1 cellular context compared by ENCODE assay signal in the genomic region with DNA sequence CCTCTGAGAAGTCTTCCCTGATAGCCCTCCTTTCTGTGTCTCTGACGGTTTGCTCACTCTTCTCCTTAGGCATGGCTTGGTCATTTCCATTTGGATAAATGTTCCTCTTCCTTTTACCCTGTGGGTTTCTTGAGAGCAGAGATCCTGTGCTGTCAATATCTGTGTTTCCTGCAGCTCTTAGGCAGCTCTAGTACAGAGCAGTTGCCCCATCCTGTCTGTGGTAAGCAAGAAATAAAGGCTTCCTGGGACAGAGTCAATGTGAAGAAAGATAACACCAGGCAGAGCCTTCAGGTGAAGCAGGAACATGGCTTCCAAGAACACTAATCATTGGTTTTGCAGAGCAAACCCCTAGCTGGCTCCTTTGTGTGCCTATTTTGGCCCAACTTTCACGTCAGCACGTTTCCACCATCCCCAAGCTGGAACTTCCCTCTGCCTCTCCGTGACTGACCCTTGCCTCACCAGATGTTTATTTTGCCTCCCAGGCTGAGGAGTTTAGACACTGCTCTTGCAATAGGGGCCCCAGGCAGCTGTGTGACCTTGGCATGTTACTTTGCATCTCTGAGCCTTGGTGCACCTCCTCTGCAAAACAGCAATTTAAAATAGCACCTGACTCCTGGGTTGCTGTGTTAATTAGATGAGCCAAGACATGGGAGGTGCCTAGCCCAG.
TF ChIP-seq lines count a peak whose summit lies in the region.

No MANE protein-coding gene starts in this region.

TF ChIP-seq in HepG2, 621 proteins besides CTCF, POLR2A, EP300 and RAD21 (continued from another document and continues in another):
- TF ChIP-seq MEIS1 (CRISPR knock-in tag; IDR thresholded peaks at IDR 0.05; ENCODE audit: borderline replicate concordance) (no peak), KDM4B (CRISPR knock-in tag; IDR thresholded peaks at IDR 0.05) (no peak), CBX5 (CRISPR knock-in tag; IDR thresholded peaks at IDR 0.05; ENCODE audit: borderline replicate concordance) (no peak), MXD4 (CRISPR knock-in tag; IDR thresholded peaks at IDR 0.05) (no peak), SOX5 (CRISPR knock-in tag; IDR thresholded peaks at IDR 0.05; ENCODE audit: borderline replicate concordance) (no peak), KLF6 (CRISPR knock-in tag; IDR thresholded peaks at IDR 0.05) (no peak), ZNF225 (CRISPR knock-in tag; IDR thresholded peaks at IDR 0.05) (no peak), ZKSCAN8 (CRISPR knock-in tag; IDR thresholded peaks at IDR 0.05; ENCODE audit: borderline replicate concordance) (no peak), ZNF563 (CRISPR knock-in tag; IDR thresholded peaks at IDR 0.05) (no peak), NFE2 (CRISPR knock-in tag; IDR thresholded peaks at IDR 0.05) (no peak), HOXA9 (CRISPR knock-in tag; IDR thresholded peaks at IDR 0.05; ENCODE audit: borderline replicate concordance) (no peak), ZNF235 (CRISPR knock-in tag; IDR thresholded peaks at IDR 0.05; ENCODE audit: borderline replicate concordance) (no peak), RNF2 (conservative IDR thresholded peaks at IDR 0.05; ENCODE audit: low read depth) (no peak), ZNF264 (CRISPR knock-in tag; IDR thresholded peaks at IDR 0.05) (no peak), REPIN1 (CRISPR knock-in tag; IDR thresholded peaks at IDR 0.05; ENCODE audit: borderline replicate concordance, low read depth) (0 out of 2 replicates have a peak, but pooled peaks have one; percentile 23), FOXP1 (IDR thresholded peaks at IDR 0.05) (no peak), FOXP1 (CRISPR knock-in tag; IDR thresholded peaks at IDR 0.05) (0 out of 2 replicates have a peak, but pooled peaks have one; percentile 28), ZMYM4 (CRISPR knock-in tag; IDR thresholded peaks at IDR 0.05) (0 out of 2 replicates have a peak, but pooled peaks have one; percentile 34), ZNF138 (CRISPR knock-in tag; IDR thresholded peaks at IDR 0.05; ENCODE audit: low read depth) (no peak), MTF2 (CRISPR knock-in tag; IDR thresholded peaks at IDR 0.05; ENCODE audit: borderline replicate concordance) (no peak), BRCA1 (CRISPR knock-in tag; IDR thresholded peaks at IDR 0.05) (no peak), NFKBIZ (CRISPR knock-in tag; IDR thresholded peaks at IDR 0.05) (no peak), KLF11 (CRISPR knock-in tag; IDR thresholded peaks at IDR 0.05) (no peak), ZNF747 (CRISPR knock-in tag; IDR thresholded peaks at IDR 0.05; ENCODE audit: borderline replicate concordance) (no peak), ZNF607 (CRISPR knock-in tag; IDR thresholded peaks at IDR 0.05; ENCODE audit: borderline replicate concordance) (no peak), RFX3 (CRISPR knock-in tag; IDR thresholded peaks at IDR 0.05) (no peak), TRIM24 (CRISPR knock-in tag; IDR thresholded peaks at IDR 0.05) (no peak), PHF21A (CRISPR knock-in tag; IDR thresholded peaks at IDR 0.05) (no peak), ZNF766 (CRISPR knock-in tag; IDR thresholded peaks at IDR 0.05; ENCODE audit: borderline replicate concordance) (no peak), KMT2A (CRISPR knock-in tag; IDR thresholded peaks at IDR 0.05) (no peak), NBN (conservative IDR thresholded peaks at IDR 0.05) (no peak), ZNF75D (CRISPR knock-in tag; IDR thresholded peaks at IDR 0.05; ENCODE audit: borderline replicate concordance) (no peak), ELF1 (CRISPR knock-in tag; IDR thresholded peaks at IDR 0.05) (no peak), ZNF569 (CRISPR knock-in tag; IDR thresholded peaks at IDR 0.05; ENCODE audit: borderline replicate concordance) (no peak)
- TF ChIP-seq, protein P1, sequence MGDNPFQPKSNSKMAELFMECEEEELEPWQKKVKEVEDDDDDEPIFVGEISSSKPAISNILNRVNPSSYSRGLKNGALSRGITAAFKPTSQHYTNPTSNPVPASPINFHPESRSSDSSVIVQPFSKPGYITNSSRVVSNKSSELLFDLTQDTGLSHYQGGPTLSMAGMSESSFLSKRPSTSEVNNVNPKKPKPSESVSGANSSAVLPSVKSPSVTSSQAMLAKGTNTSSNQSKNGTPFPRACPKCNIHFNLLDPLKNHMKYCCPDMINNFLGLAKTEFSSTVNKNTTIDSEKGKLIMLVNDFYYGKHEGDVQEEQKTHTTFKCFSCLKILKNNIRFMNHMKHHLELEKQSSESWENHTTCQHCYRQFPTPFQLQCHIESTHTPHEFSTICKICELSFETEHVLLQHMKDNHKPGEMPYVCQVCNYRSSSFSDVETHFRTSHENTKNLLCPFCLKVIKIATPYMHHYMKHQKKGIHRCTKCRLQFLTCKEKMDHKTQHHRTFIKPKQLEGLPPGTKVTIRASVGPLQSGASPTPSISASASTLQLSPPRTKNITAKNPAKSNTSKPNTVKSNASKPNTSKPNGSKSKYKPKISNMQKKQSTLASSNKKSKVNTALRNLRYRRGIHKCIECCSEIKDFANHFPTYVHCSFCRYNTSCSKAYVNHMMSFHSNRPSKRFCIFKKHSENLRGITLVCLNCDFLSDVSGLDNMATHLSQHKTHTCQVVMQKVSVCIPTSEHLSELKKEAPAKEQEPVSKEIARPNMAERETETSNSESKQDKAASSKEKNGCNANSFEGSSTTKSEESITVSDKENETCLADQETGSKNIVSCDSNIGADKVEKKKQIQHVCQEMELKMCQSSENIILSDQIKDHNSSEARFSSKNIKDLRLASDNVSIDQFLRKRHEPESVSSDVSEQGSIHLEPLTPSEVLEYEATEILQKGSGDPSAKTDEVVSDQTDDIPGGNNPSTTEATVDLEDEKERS (CRISPR knock-in tag; IDR thresholded peaks at IDR 0.05) = peak; percentile 75; the same call in 1 of the 2 replicates
- TF ChIP-seq, protein P2, sequence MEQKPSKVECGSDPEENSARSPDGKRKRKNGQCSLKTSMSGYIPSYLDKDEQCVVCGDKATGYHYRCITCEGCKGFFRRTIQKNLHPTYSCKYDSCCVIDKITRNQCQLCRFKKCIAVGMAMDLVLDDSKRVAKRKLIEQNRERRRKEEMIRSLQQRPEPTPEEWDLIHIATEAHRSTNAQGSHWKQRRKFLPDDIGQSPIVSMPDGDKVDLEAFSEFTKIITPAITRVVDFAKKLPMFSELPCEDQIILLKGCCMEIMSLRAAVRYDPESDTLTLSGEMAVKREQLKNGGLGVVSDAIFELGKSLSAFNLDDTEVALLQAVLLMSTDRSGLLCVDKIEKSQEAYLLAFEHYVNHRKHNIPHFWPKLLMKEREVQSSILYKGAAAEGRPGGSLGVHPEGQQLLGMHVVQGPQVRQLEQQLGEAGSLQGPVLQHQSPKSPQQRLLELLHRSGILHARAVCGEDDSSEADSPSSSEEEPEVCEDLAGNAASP (CRISPR knock-in tag; IDR thresholded peaks at IDR 0.05; ENCODE audit: borderline replicate concordance) = no peak
- TF ChIP-seq, protein P3, sequence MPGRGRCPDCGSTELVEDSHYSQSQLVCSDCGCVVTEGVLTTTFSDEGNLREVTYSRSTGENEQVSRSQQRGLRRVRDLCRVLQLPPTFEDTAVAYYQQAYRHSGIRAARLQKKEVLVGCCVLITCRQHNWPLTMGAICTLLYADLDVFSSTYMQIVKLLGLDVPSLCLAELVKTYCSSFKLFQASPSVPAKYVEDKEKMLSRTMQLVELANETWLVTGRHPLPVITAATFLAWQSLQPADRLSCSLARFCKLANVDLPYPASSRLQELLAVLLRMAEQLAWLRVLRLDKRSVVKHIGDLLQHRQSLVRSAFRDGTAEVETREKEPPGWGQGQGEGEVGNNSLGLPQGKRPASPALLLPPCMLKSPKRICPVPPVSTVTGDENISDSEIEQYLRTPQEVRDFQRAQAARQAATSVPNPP (CRISPR knock-in tag; IDR thresholded peaks at IDR 0.05) = no peak
- TF ChIP-seq, protein P4, sequence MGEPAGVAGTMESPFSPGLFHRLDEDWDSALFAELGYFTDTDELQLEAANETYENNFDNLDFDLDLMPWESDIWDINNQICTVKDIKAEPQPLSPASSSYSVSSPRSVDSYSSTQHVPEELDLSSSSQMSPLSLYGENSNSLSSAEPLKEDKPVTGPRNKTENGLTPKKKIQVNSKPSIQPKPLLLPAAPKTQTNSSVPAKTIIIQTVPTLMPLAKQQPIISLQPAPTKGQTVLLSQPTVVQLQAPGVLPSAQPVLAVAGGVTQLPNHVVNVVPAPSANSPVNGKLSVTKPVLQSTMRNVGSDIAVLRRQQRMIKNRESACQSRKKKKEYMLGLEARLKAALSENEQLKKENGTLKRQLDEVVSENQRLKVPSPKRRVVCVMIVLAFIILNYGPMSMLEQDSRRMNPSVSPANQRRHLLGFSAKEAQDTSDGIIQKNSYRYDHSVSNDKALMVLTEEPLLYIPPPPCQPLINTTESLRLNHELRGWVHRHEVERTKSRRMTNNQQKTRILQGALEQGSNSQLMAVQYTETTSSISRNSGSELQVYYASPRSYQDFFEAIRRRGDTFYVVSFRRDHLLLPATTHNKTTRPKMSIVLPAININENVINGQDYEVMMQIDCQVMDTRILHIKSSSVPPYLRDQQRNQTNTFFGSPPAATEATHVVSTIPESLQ (CRISPR knock-in tag; conservative IDR thresholded peaks at IDR 0.05) = no peak
- TF ChIP-seq, protein P5, sequence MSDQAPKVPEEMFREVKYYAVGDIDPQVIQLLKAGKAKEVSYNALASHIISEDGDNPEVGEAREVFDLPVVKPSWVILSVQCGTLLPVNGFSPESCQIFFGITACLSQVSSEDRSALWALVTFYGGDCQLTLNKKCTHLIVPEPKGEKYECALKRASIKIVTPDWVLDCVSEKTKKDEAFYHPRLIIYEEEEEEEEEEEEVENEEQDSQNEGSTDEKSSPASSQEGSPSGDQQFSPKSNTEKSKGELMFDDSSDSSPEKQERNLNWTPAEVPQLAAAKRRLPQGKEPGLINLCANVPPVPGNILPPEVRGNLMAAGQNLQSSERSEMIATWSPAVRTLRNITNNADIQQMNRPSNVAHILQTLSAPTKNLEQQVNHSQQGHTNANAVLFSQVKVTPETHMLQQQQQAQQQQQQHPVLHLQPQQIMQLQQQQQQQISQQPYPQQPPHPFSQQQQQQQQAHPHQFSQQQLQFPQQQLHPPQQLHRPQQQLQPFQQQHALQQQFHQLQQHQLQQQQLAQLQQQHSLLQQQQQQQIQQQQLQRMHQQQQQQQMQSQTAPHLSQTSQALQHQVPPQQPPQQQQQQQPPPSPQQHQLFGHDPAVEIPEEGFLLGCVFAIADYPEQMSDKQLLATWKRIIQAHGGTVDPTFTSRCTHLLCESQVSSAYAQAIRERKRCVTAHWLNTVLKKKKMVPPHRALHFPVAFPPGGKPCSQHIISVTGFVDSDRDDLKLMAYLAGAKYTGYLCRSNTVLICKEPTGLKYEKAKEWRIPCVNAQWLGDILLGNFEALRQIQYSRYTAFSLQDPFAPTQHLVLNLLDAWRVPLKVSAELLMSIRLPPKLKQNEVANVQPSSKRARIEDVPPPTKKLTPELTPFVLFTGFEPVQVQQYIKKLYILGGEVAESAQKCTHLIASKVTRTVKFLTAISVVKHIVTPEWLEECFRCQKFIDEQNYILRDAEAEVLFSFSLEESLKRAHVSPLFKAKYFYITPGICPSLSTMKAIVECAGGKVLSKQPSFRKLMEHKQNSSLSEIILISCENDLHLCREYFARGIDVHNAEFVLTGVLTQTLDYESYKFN (CRISPR knock-in tag; conservative IDR thresholded peaks at IDR 0.05) = peak; percentile 49
- TF ChIP-seq, protein P6, sequence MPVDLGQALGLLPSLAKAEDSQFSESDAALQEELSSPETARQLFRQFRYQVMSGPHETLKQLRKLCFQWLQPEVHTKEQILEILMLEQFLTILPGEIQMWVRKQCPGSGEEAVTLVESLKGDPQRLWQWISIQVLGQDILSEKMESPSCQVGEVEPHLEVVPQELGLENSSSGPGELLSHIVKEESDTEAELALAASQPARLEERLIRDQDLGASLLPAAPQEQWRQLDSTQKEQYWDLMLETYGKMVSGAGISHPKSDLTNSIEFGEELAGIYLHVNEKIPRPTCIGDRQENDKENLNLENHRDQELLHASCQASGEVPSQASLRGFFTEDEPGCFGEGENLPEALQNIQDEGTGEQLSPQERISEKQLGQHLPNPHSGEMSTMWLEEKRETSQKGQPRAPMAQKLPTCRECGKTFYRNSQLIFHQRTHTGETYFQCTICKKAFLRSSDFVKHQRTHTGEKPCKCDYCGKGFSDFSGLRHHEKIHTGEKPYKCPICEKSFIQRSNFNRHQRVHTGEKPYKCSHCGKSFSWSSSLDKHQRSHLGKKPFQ (CRISPR knock-in tag; IDR thresholded peaks at IDR 0.05; ENCODE audit: insufficient replicate concordance) = no peak
- TF ChIP-seq, protein P7, sequence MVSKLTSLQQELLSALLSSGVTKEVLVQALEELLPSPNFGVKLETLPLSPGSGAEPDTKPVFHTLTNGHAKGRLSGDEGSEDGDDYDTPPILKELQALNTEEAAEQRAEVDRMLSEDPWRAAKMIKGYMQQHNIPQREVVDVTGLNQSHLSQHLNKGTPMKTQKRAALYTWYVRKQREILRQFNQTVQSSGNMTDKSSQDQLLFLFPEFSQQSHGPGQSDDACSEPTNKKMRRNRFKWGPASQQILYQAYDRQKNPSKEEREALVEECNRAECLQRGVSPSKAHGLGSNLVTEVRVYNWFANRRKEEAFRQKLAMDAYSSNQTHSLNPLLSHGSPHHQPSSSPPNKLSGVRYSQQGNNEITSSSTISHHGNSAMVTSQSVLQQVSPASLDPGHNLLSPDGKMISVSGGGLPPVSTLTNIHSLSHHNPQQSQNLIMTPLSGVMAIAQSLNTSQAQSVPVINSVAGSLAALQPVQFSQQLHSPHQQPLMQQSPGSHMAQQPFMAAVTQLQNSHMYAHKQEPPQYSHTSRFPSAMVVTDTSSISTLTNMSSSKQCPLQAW (CRISPR knock-in tag; IDR thresholded peaks at IDR 0.05) = no peak; the same call in 1 of the 2 replicates
- TF ChIP-seq, protein P8, sequence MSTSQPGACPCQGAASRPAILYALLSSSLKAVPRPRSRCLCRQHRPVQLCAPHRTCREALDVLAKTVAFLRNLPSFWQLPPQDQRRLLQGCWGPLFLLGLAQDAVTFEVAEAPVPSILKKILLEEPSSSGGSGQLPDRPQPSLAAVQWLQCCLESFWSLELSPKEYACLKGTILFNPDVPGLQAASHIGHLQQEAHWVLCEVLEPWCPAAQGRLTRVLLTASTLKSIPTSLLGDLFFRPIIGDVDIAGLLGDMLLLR (CRISPR knock-in tag; IDR thresholded peaks at IDR 0.05) = no peak
- TF ChIP-seq, protein P9, sequence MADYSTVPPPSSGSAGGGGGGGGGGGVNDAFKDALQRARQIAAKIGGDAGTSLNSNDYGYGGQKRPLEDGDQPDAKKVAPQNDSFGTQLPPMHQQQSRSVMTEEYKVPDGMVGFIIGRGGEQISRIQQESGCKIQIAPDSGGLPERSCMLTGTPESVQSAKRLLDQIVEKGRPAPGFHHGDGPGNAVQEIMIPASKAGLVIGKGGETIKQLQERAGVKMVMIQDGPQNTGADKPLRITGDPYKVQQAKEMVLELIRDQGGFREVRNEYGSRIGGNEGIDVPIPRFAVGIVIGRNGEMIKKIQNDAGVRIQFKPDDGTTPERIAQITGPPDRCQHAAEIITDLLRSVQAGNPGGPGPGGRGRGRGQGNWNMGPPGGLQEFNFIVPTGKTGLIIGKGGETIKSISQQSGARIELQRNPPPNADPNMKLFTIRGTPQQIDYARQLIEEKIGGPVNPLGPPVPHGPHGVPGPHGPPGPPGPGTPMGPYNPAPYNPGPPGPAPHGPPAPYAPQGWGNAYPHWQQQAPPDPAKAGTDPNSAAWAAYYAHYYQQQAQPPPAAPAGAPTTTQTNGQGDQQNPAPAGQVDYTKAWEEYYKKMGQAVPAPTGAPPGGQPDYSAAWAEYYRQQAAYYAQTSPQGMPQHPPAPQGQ (CRISPR knock-in tag; IDR thresholded peaks at IDR 0.05; ENCODE audit: borderline replicate concordance) = no peak
